1 cellular context compared by ENCODE assay signal in genomic region chr1:150262388-150263320, GRCh38.
TF ChIP-seq lines count a peak whose summit lies in the region.

No MANE protein-coding gene starts in this region.

TF ChIP-seq in GM23338, 12 proteins besides CTCF, POLR2A, EP300 and RAD21 (continued from another document):
- TF ChIP-seq, protein P1, sequence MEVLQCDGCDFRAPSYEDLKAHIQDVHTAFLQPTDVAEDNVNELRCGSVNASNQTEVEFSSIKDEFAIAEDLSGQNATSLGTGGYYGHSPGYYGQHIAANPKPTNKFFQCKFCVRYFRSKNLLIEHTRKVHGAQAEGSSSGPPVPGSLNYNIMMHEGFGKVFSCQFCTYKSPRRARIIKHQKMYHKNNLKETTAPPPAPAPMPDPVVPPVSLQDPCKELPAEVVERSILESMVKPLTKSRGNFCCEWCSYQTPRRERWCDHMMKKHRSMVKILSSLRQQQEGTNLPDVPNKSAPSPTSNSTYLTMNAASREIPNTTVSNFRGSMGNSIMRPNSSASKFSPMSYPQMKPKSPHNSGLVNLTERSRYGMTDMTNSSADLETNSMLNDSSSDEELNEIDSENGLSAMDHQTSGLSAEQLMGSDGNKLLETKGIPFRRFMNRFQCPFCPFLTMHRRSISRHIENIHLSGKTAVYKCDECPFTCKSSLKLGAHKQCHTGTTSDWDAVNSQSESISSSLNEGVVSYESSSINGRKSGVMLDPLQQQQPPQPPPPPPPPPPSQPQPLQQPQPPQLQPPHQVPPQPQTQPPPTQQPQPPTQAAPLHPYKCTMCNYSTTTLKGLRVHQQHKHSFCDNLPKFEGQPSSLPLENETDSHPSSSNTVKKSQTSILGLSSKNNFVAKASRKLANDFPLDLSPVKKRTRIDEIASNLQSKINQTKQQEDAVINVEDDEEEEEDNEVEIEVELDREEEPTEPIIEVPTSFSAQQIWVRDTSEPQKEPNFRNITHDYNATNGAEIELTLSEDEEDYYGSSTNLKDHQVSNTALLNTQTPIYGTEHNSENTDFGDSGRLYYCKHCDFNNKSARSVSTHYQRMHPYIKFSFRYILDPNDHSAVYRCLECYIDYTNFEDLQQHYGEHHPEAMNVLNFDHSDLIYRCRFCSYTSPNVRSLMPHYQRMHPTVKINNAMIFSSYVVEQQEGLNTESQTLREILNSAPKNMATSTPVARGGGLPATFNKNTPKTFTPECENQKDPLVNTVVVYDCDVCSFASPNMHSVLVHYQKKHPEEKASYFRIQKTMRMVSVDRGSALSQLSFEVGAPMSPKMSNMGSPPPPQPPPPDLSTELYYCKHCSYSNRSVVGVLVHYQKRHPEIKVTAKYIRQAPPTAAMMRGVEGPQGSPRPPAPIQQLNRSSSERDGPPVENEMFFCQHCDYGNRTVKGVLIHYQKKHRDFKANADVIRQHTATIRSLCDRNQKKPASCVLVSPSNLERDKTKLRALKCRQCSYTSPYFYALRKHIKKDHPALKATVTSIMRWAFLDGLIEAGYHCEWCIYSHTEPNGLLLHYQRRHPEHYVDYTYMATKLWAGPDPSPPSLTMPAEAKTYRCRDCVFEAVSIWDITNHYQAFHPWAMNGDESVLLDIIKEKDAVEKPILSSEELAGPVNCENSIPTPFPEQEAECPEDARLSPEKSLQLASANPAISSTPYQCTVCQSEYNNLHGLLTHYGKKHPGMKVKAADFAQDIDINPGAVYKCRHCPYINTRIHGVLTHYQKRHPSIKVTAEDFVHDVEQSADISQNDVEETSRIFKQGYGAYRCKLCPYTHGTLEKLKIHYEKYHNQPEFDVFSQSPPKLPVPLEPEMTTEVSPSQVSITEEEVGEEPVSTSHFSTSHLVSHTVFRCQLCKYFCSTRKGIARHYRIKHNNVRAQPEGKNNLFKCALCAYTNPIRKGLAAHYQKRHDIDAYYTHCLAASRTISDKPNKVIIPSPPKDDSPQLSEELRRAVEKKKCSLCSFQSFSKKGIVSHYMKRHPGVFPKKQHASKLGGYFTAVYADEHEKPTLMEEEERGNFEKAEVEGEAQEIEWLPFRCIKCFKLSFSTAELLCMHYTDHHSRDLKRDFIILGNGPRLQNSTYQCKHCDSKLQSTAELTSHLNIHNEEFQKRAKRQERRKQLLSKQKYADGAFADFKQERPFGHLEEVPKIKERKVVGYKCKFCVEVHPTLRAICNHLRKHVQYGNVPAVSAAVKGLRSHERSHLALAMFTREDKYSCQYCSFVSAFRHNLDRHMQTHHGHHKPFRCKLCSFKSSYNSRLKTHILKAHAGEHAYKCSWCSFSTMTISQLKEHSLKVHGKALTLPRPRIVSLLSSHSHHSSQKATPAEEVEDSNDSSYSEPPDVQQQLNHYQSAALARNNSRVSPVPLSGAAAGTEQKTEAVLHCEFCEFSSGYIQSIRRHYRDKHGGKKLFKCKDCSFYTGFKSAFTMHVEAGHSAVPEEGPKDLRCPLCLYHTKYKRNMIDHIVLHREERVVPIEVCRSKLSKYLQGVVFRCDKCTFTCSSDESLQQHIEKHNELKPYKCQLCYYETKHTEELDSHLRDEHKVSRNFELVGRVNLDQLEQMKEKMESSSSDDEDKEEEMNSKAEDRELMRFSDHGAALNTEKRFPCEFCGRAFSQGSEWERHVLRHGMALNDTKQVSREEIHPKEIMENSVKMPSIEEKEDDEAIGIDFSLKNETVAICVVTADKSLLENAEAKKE (CRISPR knock-in tag; IDR thresholded peaks at IDR 0.05) = no peak
- TF ChIP-seq POLR2AphosphoS5 (IDR thresholded peaks at IDR 0.05; ENCODE audit: low read depth) = no peak
- no peak for TF ChIP-seq JUNB (IDR thresholded peaks at IDR 0.05; ENCODE audit: unreplicated experiment)
- TF ChIP-seq REST (IDR thresholded peaks at IDR 0.05; ENCODE audit: unreplicated experiment) = no peak
- no peak for TF ChIP-seq ZNF331 (CRISPR knock-in tag; IDR thresholded peaks at IDR 0.05; ENCODE audit: low read depth)
- no peak for TF ChIP-seq CREB1 (CRISPR knock-in tag; IDR thresholded peaks at IDR 0.05; ENCODE audit: low read depth)
- TF ChIP-seq EZH2 (IDR thresholded peaks at IDR 0.05; ENCODE audit: low read depth, unreplicated experiment) = no peak
- TF ChIP-seq ZNF114 (CRISPR knock-in tag; IDR thresholded peaks at IDR 0.05) = no peak
- TF ChIP-seq STAT1 (IDR thresholded peaks at IDR 0.05; ENCODE audit: unreplicated experiment) = no peak
- no peak for TF ChIP-seq NANOG (IDR thresholded peaks at IDR 0.05; ENCODE audit: borderline replicate concordance)
- TF ChIP-seq, protein P2, sequence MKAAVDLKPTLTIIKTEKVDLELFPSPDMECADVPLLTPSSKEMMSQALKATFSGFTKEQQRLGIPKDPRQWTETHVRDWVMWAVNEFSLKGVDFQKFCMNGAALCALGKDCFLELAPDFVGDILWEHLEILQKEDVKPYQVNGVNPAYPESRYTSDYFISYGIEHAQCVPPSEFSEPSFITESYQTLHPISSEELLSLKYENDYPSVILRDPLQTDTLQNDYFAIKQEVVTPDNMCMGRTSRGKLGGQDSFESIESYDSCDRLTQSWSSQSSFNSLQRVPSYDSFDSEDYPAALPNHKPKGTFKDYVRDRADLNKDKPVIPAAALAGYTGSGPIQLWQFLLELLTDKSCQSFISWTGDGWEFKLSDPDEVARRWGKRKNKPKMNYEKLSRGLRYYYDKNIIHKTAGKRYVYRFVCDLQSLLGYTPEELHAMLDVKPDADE (IDR thresholded peaks at IDR 0.05) = no peak
TF ChIP-seq in GM23338: peak in this region for 0.
